ENCODE assay signal across 9 cellular contexts in the genomic region with DNA sequence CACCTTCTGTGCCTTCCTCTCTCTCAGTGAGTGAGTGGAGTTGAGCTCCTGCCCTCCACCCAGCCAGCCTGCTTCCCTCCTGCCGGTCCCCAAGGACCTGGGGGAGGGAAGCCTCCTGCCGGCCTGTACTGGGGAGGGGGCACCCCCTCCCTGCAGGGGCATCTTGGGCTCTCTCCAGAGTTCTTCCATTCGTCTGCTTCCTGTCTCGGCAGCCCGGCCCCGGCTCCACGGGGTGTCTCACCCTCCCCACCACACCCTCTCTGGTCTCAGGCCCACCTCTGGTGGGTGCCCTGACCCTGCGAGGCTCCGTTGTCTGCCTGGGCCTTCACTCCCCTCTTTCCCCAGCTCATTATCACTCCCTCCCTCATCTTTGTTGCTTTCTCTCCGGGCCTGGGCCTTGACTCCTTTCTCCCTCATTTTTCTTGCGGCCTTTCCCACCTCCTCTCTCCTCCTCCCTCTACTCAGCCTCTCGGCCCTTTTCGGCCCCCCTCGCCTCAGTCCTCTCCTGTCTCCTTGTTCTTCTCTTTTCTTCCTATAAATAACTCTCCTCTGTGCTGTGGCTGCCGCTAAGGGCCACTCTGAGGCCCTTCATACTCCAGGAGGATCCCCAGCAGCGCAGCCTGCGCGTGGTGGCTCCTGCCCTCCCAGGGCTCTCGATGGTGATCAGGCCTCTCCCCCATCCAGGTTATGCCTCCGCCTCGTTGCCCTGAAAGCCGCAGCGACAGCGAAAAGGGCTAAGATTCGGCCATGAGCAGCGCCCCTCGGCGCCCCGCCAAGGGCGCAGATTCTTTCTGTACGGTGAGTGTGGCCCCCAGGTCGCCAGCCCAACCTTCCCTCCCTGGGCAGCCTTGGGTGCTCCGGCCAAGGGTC. TPM values are rescaled to one million over a fixed set of nuclear protein-coding genes. Genes with fewer than 3 reads are reported as not detected.
DNase-seq lines count a peak whose midpoint lies in the region; ATAC-seq, FAIRE-seq and TF ChIP-seq lines count a peak whose summit lies in the region.
"Had no signal": no experiment of that assay in that cellular context is flagged by ENCODE, and none has a peak within 500 bp of the region (broad histone marks: within the 10 kb centered on the region; RNA-seq: fewer than 3 reads in every experiment).

No MANE protein-coding gene starts in this region.

- H3K27me3 ChIP-seq in iPS-18a (ENCODE audit: control insufficient read depth, insufficient read depth, low read length) (peaks cover 30% of the 10 kb centered on the region), thoracic aorta (replicated peaks; ENCODE audit: insufficient read depth) (no peaks in the 10 kb centered on the region)

- H3K4me1 ChIP-seq in iPS-18a (ENCODE audit: control insufficient read depth, low read depth, low read length) (peaks cover 31% of the 10 kb centered on the region), thoracic aorta (ENCODE audit: control insufficient read depth in 1 of 2, low read depth in 2 of 2) (peaks cover 37 to 54% of the 10 kb centered on the region in 2 donors)

- peaks cover 39% of the 10 kb centered on the region for H3K4me1 Mint-ChIP-seq in activated T-cell treated with anti-CD3 and anti-CD28 coated beads, Interleukin-2, amount 50 U/mL, for 72 hours (ENCODE audit: low read depth)
- H3K4me1 Mint-ChIP-seq in activated T-helper 17 cell treated with anti-CD3 and anti-CD28 coated beads, Interleukin-2, amount 50 U/mL, for 72 hours: peaks cover 21% of the 10 kb centered on the region

- no peak for TF ChIP-seq CTCF in thoracic aorta (IDR thresholded peaks at IDR 0.05)

- H3K27ac ChIP-seq in iPS-18a (ENCODE audit: low read length) (no peak overlapping the region), thoracic aorta (peak overlapping the region in 1 of 2 donors; percentile 97)

- peak overlapping the region; percentile 78 for H3K4me3 ChIP-seq in iPS-18a (ENCODE audit: low read length)
- peak overlapping the region; percentile 98 for H3K4me3 ChIP-seq in thoracic aorta

- H3K36me3 Mint-ChIP-seq in activated T-cell treated with anti-CD3 and anti-CD28 coated beads, Interleukin-2, amount 50 U/mL, for 72 hours (ENCODE audit: insufficient read depth in 2 of 2): peaks cover 0 to 5% of the 10 kb centered on the region in 2 donors
- peaks cover 37% of the 10 kb centered on the region for H3K36me3 Mint-ChIP-seq in activated T-helper 17 cell treated with anti-CD3 and anti-CD28 coated beads, Interleukin-2, amount 50 U/mL, for 72 hours (ENCODE audit: low read depth)

- H3K27ac Mint-ChIP-seq in activated T-cell treated with anti-CD3 and anti-CD28 coated beads, Interleukin-2, amount 50 U/mL, for 72 hours: peak overlapping the region; percentile 74
- peak overlapping the region; percentile 25 for H3K27ac Mint-ChIP-seq in activated T-helper 17 cell treated with anti-CD3 and anti-CD28 coated beads, Interleukin-2, amount 50 U/mL, for 72 hours

- no peaks in the 10 kb centered on the region for H3K27me3 Mint-ChIP-seq in activated T-cell treated with anti-CD3 and anti-CD28 coated beads, Interleukin-2, amount 50 U/mL, for 72 hours (ENCODE audit: low read depth)
- no peaks in the 10 kb centered on the region for H3K27me3 Mint-ChIP-seq in activated T-helper 17 cell treated with anti-CD3 and anti-CD28 coated beads, Interleukin-2, amount 50 U/mL, for 72 hours

- H3K9ac ChIP-seq in iPS-18a (ENCODE audit: low read length): no peak overlapping the region

- H3K9me3 Mint-ChIP-seq in activated T-cell treated with anti-CD3 and anti-CD28 coated beads, Interleukin-2, amount 50 U/mL, for 72 hours: no peaks in the 10 kb centered on the region
- no peaks in the 10 kb centered on the region for H3K9me3 Mint-ChIP-seq in activated T-helper 17 cell treated with anti-CD3 and anti-CD28 coated beads, Interleukin-2, amount 50 U/mL, for 72 hours

- no peak for ATAC-seq in activated T-cell treated with anti-CD3 and anti-CD28 coated beads, Interleukin-2, amount 50 U/mL, for 72 hours (replicated peaks in 1 of 2)
- ATAC-seq in activated T-helper 17 cell treated with anti-CD3 and anti-CD28 coated beads, Interleukin-2, amount 50 U/mL, for 72 hours (replicated peaks): no peak
- no peak for ATAC-seq in thoracic aorta (ENCODE audit: insufficient number of reproducible peaks, low FRiP score, low read depth)
- ATAC-seq in HG02885 (IDR thresholded peaks at IDR 0.05; ENCODE audit: poor library complexity, unreplicated experiment): no peak

- no peak for DNase-seq in activated T-cell treated with anti-CD3 and anti-CD28 coated beads, Interleukin-2, amount 50 U/mL, for 72 hours
- DNase-seq in activated T-cell treated with anti-CD3 and anti-CD28 coated beads for 4 hours (no peak), thoracic aorta (ENCODE audit: low spot score) (no peak), DMS153 (lab: John Stamatoyannopoulos, UW) (no peak), GM19239 (ENCODE audit: insufficient read length, low spot score) (no peak)
- DNase-seq: GOT3 had no signal

- peaks cover 10% of the 10 kb centered on the region for H3K36me3 ChIP-seq in iPS-18a (ENCODE audit: control insufficient read depth, low read depth, low read length)
- H3K36me3 ChIP-seq in thoracic aorta: peaks cover 16% of the 10 kb centered on the region

- FAIRE-seq in GM19239 (lab: Jason Lieb, UNC): no peak

- H3K4me3 Mint-ChIP-seq in activated T-cell treated with anti-CD3 and anti-CD28 coated beads, Interleukin-2, amount 50 U/mL, for 72 hours: peak overlapping the region; percentile 98
- peak overlapping the region; percentile 95 for H3K4me3 Mint-ChIP-seq in activated T-helper 17 cell treated with anti-CD3 and anti-CD28 coated beads, Interleukin-2, amount 50 U/mL, for 72 hours

- H3K9me3 ChIP-seq in iPS-18a (ENCODE audit: control insufficient read depth, low read depth, low read length) (no peaks in the 10 kb centered on the region), thoracic aorta (no peaks in the 10 kb centered on the region)

RNA-seq across cellular contexts. Expression of a gene that starts 2.1 kb away (rescaled TPM):
- 10 to 100 TPM; 73.7 to 75.6 TPM for total RNA-seq in activated T-cell treated with anti-CD3 and anti-CD28 coated beads, Interleukin-2, amount 50 U/mL, for 72 hours
- total RNA-seq in activated T-helper 17 cell treated with anti-CD3 and anti-CD28 coated beads, Interleukin-2, amount 50 U/mL, for 72 hours: 100 to 1,000 TPM; 114 to 135 TPM
- total RNA-seq in thoracic aorta: 100 to 1,000 TPM in 1 of 2 donors, 10 to 100 TPM in 1; 89.1 to 119 TPM

RNA-seq across cellular contexts. Expression of a gene that starts 3.8 kb away (rescaled TPM):
- total RNA-seq in activated T-cell treated with anti-CD3 and anti-CD28 coated beads, Interleukin-2, amount 50 U/mL, for 72 hours: 10 to 100 TPM in 1 of 2 donors, 1 to 10 TPM in 1; 9.4 to 11.6 TPM
- 10 to 100 TPM in 1 of 2 donors, 1 to 10 TPM in 1; 9.0 to 23.4 TPM for total RNA-seq in activated T-helper 17 cell treated with anti-CD3 and anti-CD28 coated beads, Interleukin-2, amount 50 U/mL, for 72 hours
- total RNA-seq in thoracic aorta: 1 to 10 TPM; 1.8 to 3.1 TPM

RNA-seq across cellular contexts. Expression of a gene that starts 13.1 kb away (rescaled TPM):
- total RNA-seq in activated T-cell treated with anti-CD3 and anti-CD28 coated beads, Interleukin-2, amount 50 U/mL, for 72 hours: 10 to 100 TPM; 14.4 to 15.7 TPM
- total RNA-seq in activated T-helper 17 cell treated with anti-CD3 and anti-CD28 coated beads, Interleukin-2, amount 50 U/mL, for 72 hours: 1 to 10 TPM; 9.0 to 9.7 TPM
- total RNA-seq in thoracic aorta: 1 to 10 TPM; 2.0 to 2.8 TPM

RNA-seq across cellular contexts. Expression of a gene that starts 19.1 kb away (rescaled TPM):
- 10 to 100 TPM; 55.4 to 59.8 TPM for total RNA-seq in activated T-cell treated with anti-CD3 and anti-CD28 coated beads, Interleukin-2, amount 50 U/mL, for 72 hours
- 10 to 100 TPM; 63.3 to 71.1 TPM for total RNA-seq in activated T-helper 17 cell treated with anti-CD3 and anti-CD28 coated beads, Interleukin-2, amount 50 U/mL, for 72 hours
- total RNA-seq in thoracic aorta: 100 to 1,000 TPM in 1 of 2 donors, 10 to 100 TPM in 1; 59.0 to 110 TPM

RNA-seq across cellular contexts. Expression of a gene that starts 21.8 kb away (rescaled TPM):
- total RNA-seq in activated T-cell treated with anti-CD3 and anti-CD28 coated beads, Interleukin-2, amount 50 U/mL, for 72 hours: 10 to 100 TPM; 67.3 to 68.5 TPM
- total RNA-seq in activated T-helper 17 cell treated with anti-CD3 and anti-CD28 coated beads, Interleukin-2, amount 50 U/mL, for 72 hours: 10 to 100 TPM; 72.7 to 78.4 TPM
- total RNA-seq in thoracic aorta: 10 to 100 TPM; 25.7 to 35.2 TPM
